In genomic region chr10:94456942-94457341, GRCh38 we compare ENCODE assay signal across 38 cellular contexts.
"Had no signal": no experiment of that assay in that cellular context is flagged by ENCODE, and none has a peak within 500 bp of the region (broad histone marks: within the 10 kb centered on the region; RNA-seq: fewer than 3 reads in every experiment).

No MANE protein-coding gene starts in this region.

- H3K4me3 Mint-ChIP-seq: activated naive CD4-positive, alpha-beta T cell treated with anti-CD3 and anti-CD28 coated beads for 36 hours; activated naive CD4-positive, alpha-beta T cell treated with anti-CD3 and anti-CD28 coated beads, Interleukin-2, amount 10 ng/mL, durations not matched to agents 7 days and 5 days; activated naive CD4-positive, alpha-beta T cell treated with anti-CD3 and anti-CD28 coated beads, Interleukin-2, amount 50 U/mL, for 24 hours; activated naive CD8-positive, alpha-beta T cell; activated naive CD8-positive, alpha-beta T cell treated with anti-CD3 and anti-CD28 coated beads for 36 hours; activated naive CD8-positive, alpha-beta T cell treated with anti-CD3 and anti-CD28 coated beads, Interleukin-2, amount 10 ng/mL, durations not matched to agents 7 days and 5 days; activated naive CD8-positive, alpha-beta T cell treated with anti-CD3 and anti-CD28 coated beads, Interleukin-2, amount 50 U/mL, for 24 hours; activated T-cell treated with anti-CD3 and anti-CD28 coated beads, Interleukin-2, amount 50 U/mL, for 24 hours; activated T-cell treated with anti-CD3 and anti-CD28 coated beads, Interleukin-2, amount 50 U/mL, for 4 hours; activated T-cell treated with anti-CD3 and anti-CD28 coated beads, Interleukin-2, amount 50 U/mL, for 72 hours; activated T-helper 1 cell treated with anti-CD3 and anti-CD28 coated beads, Interleukin-12 subunit alpha, Interleukin-12 subunit beta, Interleukin-2, Interleukin-4 antibody, amounts not matched to agents 30 ng/mL and 10 ng/mL and 1 ng/mL, durations not matched to agents 14 hours and 24 hours and 36 hours; activated T-helper 17 cell treated with anti-CD3 and anti-CD28 coated beads, Interleukin-2, amount 50 U/mL, for 72 hours; brain; central memory CD8-positive, alpha-beta T cell had no signal

- H3K27ac ChIP-seq: adrenal gland, ascending aorta, body of pancreas, brain microvascular endothelial cell, breast epithelium, cardiac muscle cell had no signal

- H3K27me3 Mint-ChIP-seq: activated naive CD4-positive, alpha-beta T cell treated with anti-CD3 and anti-CD28 coated beads, Interleukin-2, amount 10 ng/mL, durations not matched to agents 7 days and 5 days; activated T-helper 17 cell treated with anti-CD3 and anti-CD28 coated beads, Interleukin-2, amount 50 U/mL, for 72 hours; brain had no signal

- H3K36me3 ChIP-seq: adrenal gland, brain microvascular endothelial cell, cardiac muscle cell had no signal

- H3K27me3 ChIP-seq: adrenal gland, ascending aorta, body of pancreas, brain microvascular endothelial cell, breast epithelium, cardiac muscle cell had no signal

- ATAC-seq: activated naive CD4-positive, alpha-beta T cell treated with anti-CD3 and anti-CD28 coated beads, Interleukin-2, amount 50 U/mL, for 72 hours; activated naive CD8-positive, alpha-beta T cell treated with anti-CD3 and anti-CD28 coated beads, Interleukin-2, amount 50 U/mL, for 24 hours; activated T-cell treated with anti-CD3 and anti-CD28 coated beads, Interleukin-2, amount 50 U/mL, for 4 hours; activated T-cell treated with anti-CD3 and anti-CD28 coated beads, Interleukin-2, amount 50 U/mL, for 72 hours; activated T-helper 17 cell treated with anti-CD3 and anti-CD28 coated beads, Interleukin-2, amount 50 U/mL, for 72 hours; body of pancreas had no signal

- H3K4me3 ChIP-seq: adrenal gland, ascending aorta, body of pancreas, breast epithelium, cardiac muscle cell had no signal

- H3K4me1 ChIP-seq: adrenal gland, ascending aorta, body of pancreas, breast epithelium had no signal

- DNase-seq: activated effector memory CD4-positive, alpha-beta T cell treated with anti-CD3 and anti-CD28 coated beads, Interleukin-2, amount 50 U/mL, for 16 hours; activated effector memory CD4-positive, alpha-beta T cell treated with Interleukin-2 at 50 U/mL for 16 hours; activated gamma-delta T cell; activated gamma-delta T cell treated with Interleukin-2 at 50 U/mL for 16 hours; activated naive CD4-positive, alpha-beta T cell; activated naive CD4-positive, alpha-beta T cell treated with anti-CD3 and anti-CD28 coated beads for 36 hours; activated naive CD4-positive, alpha-beta T cell treated with anti-CD3 and anti-CD28 coated beads, Interleukin-2, amount 10 ng/mL, durations not matched to agents 7 days and 5 days; activated naive CD4-positive, alpha-beta T cell treated with anti-CD3 and anti-CD28 coated beads, Interleukin-2, amount 50 U/mL, for 16 hours; activated naive CD4-positive, alpha-beta T cell treated with Interleukin-2 at 50 U/mL for 16 hours; activated naive CD8-positive, alpha-beta T cell treated with anti-CD3 and anti-CD28 coated beads for 36 hours; activated naive CD8-positive, alpha-beta T cell treated with anti-CD3 and anti-CD28 coated beads, Interleukin-2, amount 10 ng/mL, durations not matched to agents 7 days and 5 days; activated naive CD8-positive, alpha-beta T cell treated with anti-CD3 and anti-CD28 coated beads, Interleukin-2, amount 50 U/mL, for 24 hours; activated T-cell treated with anti-CD3 and anti-CD28 coated beads, Interleukin-2, amount 50 U/mL, for 24 hours; activated T-cell treated with anti-CD3 and anti-CD28 coated beads, Interleukin-2, amount 50 U/mL, for 4 hours; activated T-cell treated with anti-CD3 and anti-CD28 coated beads, Interleukin-2, amount 50 U/mL, for 48 hours; activated T-cell treated with anti-CD3 and anti-CD28 coated beads, Interleukin-2, amount 50 U/mL, for 72 hours; adrenal gland; amniotic stem cell; amygdala; anterior cingulate cortex; aorta; body of pancreas; brain microvascular endothelial cell; caudate nucleus; central memory CD4-positive, alpha-beta T cell; cerebellar nuclear complex had no signal

- H3K27ac Mint-ChIP-seq: activated naive CD4-positive, alpha-beta T cell treated with anti-CD3 and anti-CD28 coated beads for 36 hours; activated naive CD4-positive, alpha-beta T cell treated with anti-CD3 and anti-CD28 coated beads, Interleukin-2, amount 10 ng/mL, durations not matched to agents 7 days and 5 days; activated naive CD4-positive, alpha-beta T cell treated with anti-CD3 and anti-CD28 coated beads, Interleukin-2, amount 50 U/mL, for 24 hours; activated naive CD4-positive, alpha-beta T cell treated with anti-CD3 and anti-CD28 coated beads, Interleukin-2, amount 50 U/mL, for 72 hours; activated naive CD8-positive, alpha-beta T cell; activated naive CD8-positive, alpha-beta T cell treated with anti-CD3 and anti-CD28 coated beads for 36 hours; activated naive CD8-positive, alpha-beta T cell treated with anti-CD3 and anti-CD28 coated beads, Interleukin-2, amount 10 ng/mL, durations not matched to agents 7 days and 5 days; activated naive CD8-positive, alpha-beta T cell treated with anti-CD3 and anti-CD28 coated beads, Interleukin-2, amount 50 U/mL, for 24 hours; activated T-cell treated with anti-CD3 and anti-CD28 coated beads, Interleukin-2, amount 50 U/mL, for 24 hours; activated T-cell treated with anti-CD3 and anti-CD28 coated beads, Interleukin-2, amount 50 U/mL, for 72 hours; activated T-helper 1 cell treated with anti-CD3 and anti-CD28 coated beads, Interleukin-12 subunit alpha, Interleukin-12 subunit beta, Interleukin-2, Interleukin-4 antibody, amounts not matched to agents 30 ng/mL and 10 ng/mL and 1 ng/mL, durations not matched to agents 14 hours and 24 hours and 36 hours; activated T-helper 17 cell treated with anti-CD3 and anti-CD28 coated beads, Interleukin-2, amount 50 U/mL, for 72 hours; activated T-helper 2 cell treated with anti-CD3 and anti-CD28 coated beads, Interferon-gamma antibody, Interleukin-2, Interleukin-4, amounts not matched to agents 10 μg/mL and 5 μg/mL and 100 μg/mL, durations not matched to agents 14 hours and 24 hours and 36 hours; brain had no signal

- H3K9me3 ChIP-seq: body of pancreas had no signal

- H3K4me1 Mint-ChIP-seq: activated naive CD4-positive, alpha-beta T cell treated with anti-CD3 and anti-CD28 coated beads, Interleukin-2, amount 10 ng/mL, durations not matched to agents 7 days and 5 days; activated naive CD4-positive, alpha-beta T cell treated with anti-CD3 and anti-CD28 coated beads, Interleukin-2, amount 50 U/mL, for 24 hours; activated naive CD8-positive, alpha-beta T cell treated with anti-CD3 and anti-CD28 coated beads for 36 hours; activated naive CD8-positive, alpha-beta T cell treated with anti-CD3 and anti-CD28 coated beads, Interleukin-2, amount 10 ng/mL, durations not matched to agents 7 days and 5 days; activated naive CD8-positive, alpha-beta T cell treated with anti-CD3 and anti-CD28 coated beads, Interleukin-2, amount 50 U/mL, for 24 hours; activated T-helper 17 cell treated with anti-CD3 and anti-CD28 coated beads, Interleukin-2, amount 50 U/mL, for 72 hours; brain; central memory CD8-positive, alpha-beta T cell had no signal

- H3K36me3 Mint-ChIP-seq: activated naive CD4-positive, alpha-beta T cell treated with anti-CD3 and anti-CD28 coated beads, Interleukin-2, amount 10 ng/mL, durations not matched to agents 7 days and 5 days; activated naive CD4-positive, alpha-beta T cell treated with anti-CD3 and anti-CD28 coated beads, Interleukin-2, amount 50 U/mL, for 72 hours; activated naive CD8-positive, alpha-beta T cell; activated naive CD8-positive, alpha-beta T cell treated with anti-CD3 and anti-CD28 coated beads for 36 hours; activated naive CD8-positive, alpha-beta T cell treated with anti-CD3 and anti-CD28 coated beads, Interleukin-2, amount 10 ng/mL, durations not matched to agents 7 days and 5 days had no signal

- FAIRE-seq: bronchial epithelial cell had no signal
